1 cellular context compared by ENCODE assay signal in the genomic region with DNA sequence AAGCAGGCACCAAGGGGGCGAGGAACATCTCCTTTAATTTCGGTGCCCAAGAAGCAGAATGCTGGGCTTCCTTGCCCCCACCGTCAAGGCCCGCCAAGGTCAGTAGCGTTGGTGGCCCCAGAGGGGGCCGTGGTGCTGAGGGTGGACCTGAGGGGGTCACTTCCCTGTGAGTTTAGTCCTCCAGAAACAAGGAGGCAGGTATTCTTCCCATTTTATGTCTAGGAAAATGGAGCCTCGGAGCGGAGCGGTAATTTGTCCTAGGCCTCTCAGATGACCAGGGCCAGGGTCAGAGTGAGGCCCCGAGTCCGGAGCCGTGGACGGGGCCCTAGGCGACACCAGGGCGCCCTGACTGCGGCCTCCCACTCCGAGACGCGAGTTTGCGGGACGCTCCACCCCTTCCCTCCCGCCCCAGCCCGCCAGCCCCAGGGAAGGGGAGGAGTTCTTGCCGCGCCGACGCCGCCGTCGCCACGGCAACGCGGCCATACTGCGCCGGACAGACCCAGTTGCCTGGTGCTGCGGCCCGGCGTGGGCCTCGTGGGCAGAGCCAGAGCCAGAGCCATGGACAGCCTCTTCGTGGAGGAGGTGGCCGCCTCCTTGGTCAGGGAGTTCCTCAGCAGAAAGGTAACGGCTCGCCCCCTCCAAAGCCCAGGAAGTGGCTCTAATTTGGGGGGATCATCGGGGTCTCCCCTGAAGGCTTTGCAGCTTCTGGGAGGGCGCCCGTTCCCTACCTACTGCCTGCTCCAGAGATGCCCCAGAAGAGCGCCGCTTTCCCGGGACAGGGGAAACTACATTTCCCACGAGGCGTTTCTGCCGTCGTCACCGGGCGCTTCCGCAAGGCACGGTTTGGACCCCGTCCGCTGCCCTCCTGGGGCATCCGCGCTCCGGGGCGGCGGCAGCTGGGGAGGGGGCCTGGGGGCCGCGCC.
A peak's percentile ranks its signal among the peaks of the same experiment; 100 is the strongest.
TF ChIP-seq lines count a peak whose summit lies in the region.

Gene MINDY4 (plus strand): TSS at position 482 of the 923 bp plus-strand sequence. CDS start 77 bp downstream, at position 559.

TF ChIP-seq in HepG2, 621 proteins besides CTCF, POLR2A, EP300 and RAD21 (continued from another document and continues in another):
- TF ChIP-seq MAZ (IDR thresholded peaks at IDR 0.05; ENCODE audit: borderline replicate concordance, low read depth, low read length): no peak
- TF ChIP-seq MAZ (CRISPR knock-in tag; IDR thresholded peaks at IDR 0.05; ENCODE audit: low read depth): no peak
- TF ChIP-seq IRF2 (CRISPR knock-in tag; IDR thresholded peaks at IDR 0.05): no peak
- no peak for TF ChIP-seq SRY (CRISPR knock-in tag; IDR thresholded peaks at IDR 0.05)
- no peak for TF ChIP-seq TOPORS (CRISPR knock-in tag; IDR thresholded peaks at IDR 0.05)
- TF ChIP-seq THAP11 (CRISPR knock-in tag; IDR thresholded peaks at IDR 0.05): peak; percentile 95
- TF ChIP-seq FOXK1 (CRISPR knock-in tag; IDR thresholded peaks at IDR 0.05; ENCODE audit: borderline replicate concordance, low read depth): no peak
- no peak for TF ChIP-seq ZNF101 (CRISPR knock-in tag; IDR thresholded peaks at IDR 0.05; ENCODE audit: borderline replicate concordance, low read depth)
- no peak for TF ChIP-seq SNAPC5 (CRISPR knock-in tag; IDR thresholded peaks at IDR 0.05; ENCODE audit: borderline replicate concordance)
- TF ChIP-seq ELF1 (CRISPR knock-in tag; IDR thresholded peaks at IDR 0.05): peak; percentile 77
- no peak for TF ChIP-seq ZNF333 (CRISPR knock-in tag; IDR thresholded peaks at IDR 0.05; ENCODE audit: borderline replicate concordance)
- TF ChIP-seq ZNF367 (CRISPR knock-in tag; IDR thresholded peaks at IDR 0.05; ENCODE audit: borderline replicate concordance): no peak
- no peak for TF ChIP-seq AHDC1 (CRISPR knock-in tag; IDR thresholded peaks at IDR 0.05; ENCODE audit: borderline replicate concordance)
- no peak for TF ChIP-seq NCOA2 (CRISPR knock-in tag; IDR thresholded peaks at IDR 0.05)
- no peak for TF ChIP-seq KAT7 (CRISPR knock-in tag; IDR thresholded peaks at IDR 0.05; ENCODE audit: borderline replicate concordance)
- no peak for TF ChIP-seq HMGXB4 (CRISPR knock-in tag; IDR thresholded peaks at IDR 0.05; ENCODE audit: borderline replicate concordance in 1 of 2, low read depth in 1 of 2)
- TF ChIP-seq CREM (IDR thresholded peaks at IDR 0.05): peak; percentile 46
- TF ChIP-seq CREM (CRISPR knock-in tag; IDR thresholded peaks at IDR 0.05): no peak
- TF ChIP-seq GLI4 (CRISPR knock-in tag; IDR thresholded peaks at IDR 0.05; ENCODE audit: borderline replicate concordance): no peak
- TF ChIP-seq, protein P1, sequence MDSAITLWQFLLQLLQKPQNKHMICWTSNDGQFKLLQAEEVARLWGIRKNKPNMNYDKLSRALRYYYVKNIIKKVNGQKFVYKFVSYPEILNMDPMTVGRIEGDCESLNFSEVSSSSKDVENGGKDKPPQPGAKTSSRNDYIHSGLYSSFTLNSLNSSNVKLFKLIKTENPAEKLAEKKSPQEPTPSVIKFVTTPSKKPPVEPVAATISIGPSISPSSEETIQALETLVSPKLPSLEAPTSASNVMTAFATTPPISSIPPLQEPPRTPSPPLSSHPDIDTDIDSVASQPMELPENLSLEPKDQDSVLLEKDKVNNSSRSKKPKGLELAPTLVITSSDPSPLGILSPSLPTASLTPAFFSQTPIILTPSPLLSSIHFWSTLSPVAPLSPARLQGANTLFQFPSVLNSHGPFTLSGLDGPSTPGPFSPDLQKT (CRISPR knock-in tag; IDR thresholded peaks at IDR 0.05; ENCODE audit: borderline replicate concordance): no peak
- no peak for TF ChIP-seq FLYWCH1 (CRISPR knock-in tag; IDR thresholded peaks at IDR 0.05)
- TF ChIP-seq, protein P2, sequence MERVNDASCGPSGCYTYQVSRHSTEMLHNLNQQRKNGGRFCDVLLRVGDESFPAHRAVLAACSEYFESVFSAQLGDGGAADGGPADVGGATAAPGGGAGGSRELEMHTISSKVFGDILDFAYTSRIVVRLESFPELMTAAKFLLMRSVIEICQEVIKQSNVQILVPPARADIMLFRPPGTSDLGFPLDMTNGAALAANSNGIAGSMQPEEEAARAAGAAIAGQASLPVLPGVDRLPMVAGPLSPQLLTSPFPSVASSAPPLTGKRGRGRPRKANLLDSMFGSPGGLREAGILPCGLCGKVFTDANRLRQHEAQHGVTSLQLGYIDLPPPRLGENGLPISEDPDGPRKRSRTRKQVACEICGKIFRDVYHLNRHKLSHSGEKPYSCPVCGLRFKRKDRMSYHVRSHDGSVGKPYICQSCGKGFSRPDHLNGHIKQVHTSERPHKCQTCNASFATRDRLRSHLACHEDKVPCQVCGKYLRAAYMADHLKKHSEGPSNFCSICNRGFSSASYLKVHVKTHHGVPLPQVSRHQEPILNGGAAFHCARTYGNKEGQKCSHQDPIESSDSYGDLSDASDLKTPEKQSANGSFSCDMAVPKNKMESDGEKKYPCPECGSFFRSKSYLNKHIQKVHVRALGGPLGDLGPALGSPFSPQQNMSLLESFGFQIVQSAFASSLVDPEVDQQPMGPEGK (CRISPR knock-in tag; IDR thresholded peaks at IDR 0.05): peak; percentile 70
- no peak for TF ChIP-seq ZNF740 (CRISPR knock-in tag; IDR thresholded peaks at IDR 0.05)
- no peak for TF ChIP-seq ZNF7 (CRISPR knock-in tag; IDR thresholded peaks at IDR 0.05)
- no peak for TF ChIP-seq ZSCAN21 (CRISPR knock-in tag; IDR thresholded peaks at IDR 0.05; ENCODE audit: borderline replicate concordance)
- TF ChIP-seq ZNF646 (CRISPR knock-in tag; IDR thresholded peaks at IDR 0.05): no peak
- no peak for TF ChIP-seq ZBTB1 (CRISPR knock-in tag; IDR thresholded peaks at IDR 0.05; ENCODE audit: borderline replicate concordance)
- TF ChIP-seq ZNF792 (CRISPR knock-in tag; IDR thresholded peaks at IDR 0.05): no peak
- TF ChIP-seq ZNF775 (CRISPR knock-in tag; IDR thresholded peaks at IDR 0.05; ENCODE audit: borderline replicate concordance): no peak
- TF ChIP-seq ZNF12 (CRISPR knock-in tag; IDR thresholded peaks at IDR 0.05): no peak
- TF ChIP-seq ZNF530 (CRISPR knock-in tag; IDR thresholded peaks at IDR 0.05; ENCODE audit: low read depth): no peak
- no peak for TF ChIP-seq ZNF749 (CRISPR knock-in tag; IDR thresholded peaks at IDR 0.05; ENCODE audit: borderline replicate concordance)
- no peak for TF ChIP-seq ZBTB42 (CRISPR knock-in tag; IDR thresholded peaks at IDR 0.05)
- TF ChIP-seq, protein P3, sequence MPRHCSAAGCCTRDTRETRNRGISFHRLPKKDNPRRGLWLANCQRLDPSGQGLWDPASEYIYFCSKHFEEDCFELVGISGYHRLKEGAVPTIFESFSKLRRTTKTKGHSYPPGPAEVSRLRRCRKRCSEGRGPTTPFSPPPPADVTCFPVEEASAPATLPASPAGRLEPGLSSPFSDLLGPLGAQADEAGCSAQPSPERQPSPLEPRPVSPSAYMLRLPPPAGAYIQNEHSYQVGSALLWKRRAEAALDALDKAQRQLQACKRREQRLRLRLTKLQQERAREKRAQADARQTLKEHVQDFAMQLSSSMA (CRISPR knock-in tag; IDR thresholded peaks at IDR 0.05): no peak
- no peak for TF ChIP-seq DMAP1 (CRISPR knock-in tag; IDR thresholded peaks at IDR 0.05)
